ENCODE assay signal across 34 cellular contexts in genomic region chr10:106167946-106168345, GRCh38.
"Had no signal": no experiment of that assay in that cellular context is flagged by ENCODE, and none has a peak within 500 bp of the region (broad histone marks: within the 10 kb centered on the region; RNA-seq: fewer than 3 reads in every experiment).

No MANE protein-coding gene starts in this region.

- H3K4me1 Mint-ChIP-seq: activated B cell treated with CpG ODN at 0.5 μM for 24 hours; activated CD4-positive, alpha-beta T cell treated with anti-CD3 and anti-CD28 coated beads, Interleukin-2, amount 10 ng/mL, durations not matched to agents 24 days and 14 days; activated naive CD4-positive, alpha-beta T cell treated with anti-CD3 and anti-CD28 coated beads, Interleukin-2, amount 10 ng/mL, durations not matched to agents 7 days and 5 days; activated naive CD4-positive, alpha-beta T cell treated with anti-CD3 and anti-CD28 coated beads, Interleukin-2, amount 50 U/mL, for 24 hours; activated naive CD8-positive, alpha-beta T cell treated with anti-CD3 and anti-CD28 coated beads, Interleukin-2, amount 10 ng/mL, durations not matched to agents 7 days and 5 days; activated naive CD8-positive, alpha-beta T cell treated with anti-CD3 and anti-CD28 coated beads, Interleukin-2, amount 50 U/mL, for 24 hours had no signal

- H3K27ac ChIP-seq: body of pancreas, brain microvascular endothelial cell, breast epithelium, VCaP had no signal

- H3K36me3 Mint-ChIP-seq: activated CD4-positive, alpha-beta memory T cell treated with anti-CD3 and anti-CD28 coated beads for 36 hours; activated naive CD4-positive, alpha-beta T cell treated with anti-CD3 and anti-CD28 coated beads, Interleukin-2, amount 10 ng/mL, durations not matched to agents 7 days and 5 days; activated naive CD4-positive, alpha-beta T cell treated with anti-CD3 and anti-CD28 coated beads, Interleukin-2, amount 50 U/mL, for 24 hours; activated naive CD8-positive, alpha-beta T cell; activated naive CD8-positive, alpha-beta T cell treated with anti-CD3 and anti-CD28 coated beads, Interleukin-2, amount 10 ng/mL, durations not matched to agents 7 days and 5 days had no signal

- H3K4me3 ChIP-seq: body of pancreas, breast epithelium had no signal

- H3K4me3 Mint-ChIP-seq: activated B cell treated with CpG ODN at 0.5 μM for 24 hours; activated CD4-positive, alpha-beta memory T cell treated with anti-CD3 and anti-CD28 coated beads for 36 hours; activated CD4-positive, alpha-beta T cell treated with anti-CD3 and anti-CD28 coated beads, Interleukin-2, amount 10 ng/mL, durations not matched to agents 24 days and 14 days; activated CD8-positive, alpha-beta T cell treated with anti-CD3 and anti-CD28 coated beads for 36 hours; activated naive CD4-positive, alpha-beta T cell treated with anti-CD3 and anti-CD28 coated beads, Interleukin-2, amount 10 ng/mL, durations not matched to agents 7 days and 5 days; activated naive CD4-positive, alpha-beta T cell treated with anti-CD3 and anti-CD28 coated beads, Interleukin-2, amount 50 U/mL, for 24 hours; activated naive CD8-positive, alpha-beta T cell; activated naive CD8-positive, alpha-beta T cell treated with anti-CD3 and anti-CD28 coated beads, Interleukin-2, amount 10 ng/mL, durations not matched to agents 7 days and 5 days; activated naive CD8-positive, alpha-beta T cell treated with anti-CD3 and anti-CD28 coated beads, Interleukin-2, amount 50 U/mL, for 24 hours; activated T-cell treated with anti-CD3 and anti-CD28 coated beads, Interleukin-2, amount 50 U/mL, for 4 hours; activated T-cell treated with anti-CD3 and anti-CD28 coated beads, Interleukin-2, amount 50 U/mL, for 72 hours; T-helper 1 cell treated with Interleukin-12 subunit alpha and Interleukin-12 subunit beta and Interleukin-4 antibody, amounts not matched to agents 30 μg/mL and 1 μg/mL, for 36 hours; T-helper 2 cell treated with Interferon-gamma antibody and Interleukin-4, amounts not matched to agents 5 μg/mL and 100 μg/mL, for 36 hours had no signal

- H3K27ac Mint-ChIP-seq: activated B cell treated with CpG ODN at 0.5 μM for 24 hours; activated CD4-positive, alpha-beta memory T cell treated with anti-CD3 and anti-CD28 coated beads for 36 hours; activated CD4-positive, alpha-beta T cell treated with anti-CD3 and anti-CD28 coated beads, Interleukin-2, amount 10 ng/mL, durations not matched to agents 24 days and 14 days; activated CD8-positive, alpha-beta T cell treated with anti-CD3 and anti-CD28 coated beads for 36 hours; activated naive CD4-positive, alpha-beta T cell treated with anti-CD3 and anti-CD28 coated beads, Interleukin-2, amount 10 ng/mL, durations not matched to agents 7 days and 5 days; activated naive CD4-positive, alpha-beta T cell treated with anti-CD3 and anti-CD28 coated beads, Interleukin-2, amount 50 U/mL, for 24 hours; activated naive CD8-positive, alpha-beta T cell; activated naive CD8-positive, alpha-beta T cell treated with anti-CD3 and anti-CD28 coated beads, Interleukin-2, amount 10 ng/mL, durations not matched to agents 7 days and 5 days; activated naive CD8-positive, alpha-beta T cell treated with anti-CD3 and anti-CD28 coated beads, Interleukin-2, amount 50 U/mL, for 24 hours; activated T-cell treated with anti-CD3 and anti-CD28 coated beads, Interleukin-2, amount 50 U/mL, for 72 hours; activated T-helper 2 cell treated with anti-CD3 and anti-CD28 coated beads, Interferon-gamma antibody, Interleukin-2, Interleukin-4, amounts not matched to agents 10 μg/mL and 5 μg/mL and 100 μg/mL, durations not matched to agents 14 hours and 24 hours and 36 hours; T-helper 1 cell treated with Interleukin-12 subunit alpha and Interleukin-12 subunit beta and Interleukin-4 antibody, amounts not matched to agents 30 μg/mL and 1 μg/mL, for 36 hours; T-helper 2 cell treated with Interferon-gamma antibody and Interleukin-4, amounts not matched to agents 5 μg/mL and 100 μg/mL, for 36 hours had no signal

- H3K4me1 ChIP-seq: body of pancreas, breast epithelium had no signal

- DNase-seq: activated B cell treated with CpG ODN at 0.5 μM for 24 hours; activated CD4-positive, alpha-beta memory T cell treated with anti-CD3 and anti-CD28 coated beads for 36 hours; activated CD4-positive, alpha-beta T cell treated with anti-CD3 and anti-CD28 coated beads for 4 hours; activated CD4-positive, alpha-beta T cell treated with anti-CD3 and anti-CD28 coated beads, Interleukin-2, amount 10 ng/mL, durations not matched to agents 24 days and 14 days; activated CD4-positive, alpha-beta T cell treated with anti-CD3 and anti-CD28 coated beads, Interleukin-2, amount 50 U/mL, for 1 hour; activated CD4-positive, alpha-beta T cell treated with anti-CD3 and anti-CD28 coated beads, Interleukin-2, amount 50 U/mL, for 4 hours; activated CD4-positive, CD25-positive, alpha-beta regulatory T cell treated with anti-CD3 and anti-CD28 coated beads, Interleukin-2, amount 50 U/mL, for 72 hours; activated CD8-positive, alpha-beta memory T cell treated with anti-CD3 and anti-CD28 coated beads, Interleukin-2, amount 50 U/mL, for 4 hours; activated CD8-positive, alpha-beta T cell treated with anti-CD3 and anti-CD28 coated beads for 36 hours; activated effector memory CD4-positive, alpha-beta T cell treated with Interleukin-2 at 50 U/mL for 16 hours; activated gamma-delta T cell; activated naive CD4-positive, alpha-beta T cell treated with anti-CD3 and anti-CD28 coated beads, Interleukin-2, amount 10 ng/mL, durations not matched to agents 7 days and 5 days; activated naive CD4-positive, alpha-beta T cell treated with Interleukin-2 at 50 U/mL for 16 hours; activated naive CD8-positive, alpha-beta T cell treated with anti-CD3 and anti-CD28 coated beads, Interleukin-2, amount 10 ng/mL, durations not matched to agents 7 days and 5 days; activated naive CD8-positive, alpha-beta T cell treated with anti-CD3 and anti-CD28 coated beads, Interleukin-2, amount 50 U/mL, for 24 hours; activated T-cell treated with anti-CD3 and anti-CD28 coated beads for 4 hours; activated T-cell treated with anti-CD3 and anti-CD28 coated beads, Interleukin-2, amount 50 U/mL, for 1 hour; activated T-cell treated with anti-CD3 and anti-CD28 coated beads, Interleukin-2, amount 50 U/mL, for 4 hours; activated T-cell treated with anti-CD3 and anti-CD28 coated beads, Interleukin-2, amount 50 U/mL, for 72 hours; amniotic stem cell; aorta; body of pancreas; brain microvascular endothelial cell; central memory CD4-positive, alpha-beta T cell; T-helper 1 cell; T-helper 2 cell; T-helper 9 cell had no signal

- H3K27me3 ChIP-seq: body of pancreas, brain microvascular endothelial cell, breast epithelium had no signal

- H3K36me3 ChIP-seq: brain microvascular endothelial cell, breast epithelium had no signal

- H3K9me3 Mint-ChIP-seq: activated CD4-positive, alpha-beta T cell treated with anti-CD3 and anti-CD28 coated beads, Interleukin-2, amount 10 ng/mL, durations not matched to agents 24 days and 14 days; activated naive CD4-positive, alpha-beta T cell treated with anti-CD3 and anti-CD28 coated beads, Interleukin-2, amount 10 ng/mL, durations not matched to agents 7 days and 5 days; activated T-helper 2 cell treated with anti-CD3 and anti-CD28 coated beads, Interferon-gamma antibody, Interleukin-2, Interleukin-4, amounts not matched to agents 10 μg/mL and 5 μg/mL and 100 μg/mL, durations not matched to agents 14 hours and 24 hours and 36 hours; T-helper 1 cell treated with Interleukin-12 subunit alpha and Interleukin-12 subunit beta and Interleukin-4 antibody, amounts not matched to agents 30 μg/mL and 1 μg/mL, for 36 hours had no signal

- H3K27me3 Mint-ChIP-seq: activated B cell treated with CpG ODN at 0.5 μM for 24 hours; activated CD4-positive, alpha-beta memory T cell treated with anti-CD3 and anti-CD28 coated beads for 36 hours; activated CD4-positive, alpha-beta T cell treated with anti-CD3 and anti-CD28 coated beads, Interleukin-2, amount 10 ng/mL, durations not matched to agents 24 days and 14 days; activated CD8-positive, alpha-beta T cell treated with anti-CD3 and anti-CD28 coated beads for 36 hours; activated naive CD4-positive, alpha-beta T cell treated with anti-CD3 and anti-CD28 coated beads, Interleukin-2, amount 10 ng/mL, durations not matched to agents 7 days and 5 days; activated naive CD8-positive, alpha-beta T cell; activated naive CD8-positive, alpha-beta T cell treated with anti-CD3 and anti-CD28 coated beads, Interleukin-2, amount 10 ng/mL, durations not matched to agents 7 days and 5 days; activated naive CD8-positive, alpha-beta T cell treated with anti-CD3 and anti-CD28 coated beads, Interleukin-2, amount 50 U/mL, for 24 hours had no signal
